Comparison of ENCODE assay signal across 26 cellular contexts in genomic region chr15:66756220-66756769, GRCh38. TPM values are rescaled to one million over a fixed set of nuclear protein-coding genes. Genes with fewer than 3 reads are reported as not detected.
DNase-seq lines count a peak whose midpoint lies in the region; ATAC-seq, FAIRE-seq and TF ChIP-seq lines count a peak whose summit lies in the region.
"Had no signal": no experiment of that assay in that cellular context is flagged by ENCODE, and none has a peak within 500 bp of the region (broad histone marks: within the 10 kb centered on the region; RNA-seq: fewer than 3 reads in every experiment).

No MANE protein-coding gene starts in this region.

- H3K36me3 ChIP-seq in K562 (ENCODE audit: control insufficient read depth, insufficient read depth, low read length): peaks cover 27% of the 10 kb centered on the region; the same call in 2 of the 3 replicates
- H3K36me3 ChIP-seq in mesenchymal stem cell (ENCODE audit: control insufficient read depth in 1 of 2, insufficient read depth in 2 of 2, low read depth in 1 of 2, low read length in 2 of 2): peaks cover 12 to 41% of the 10 kb centered on the region in 2 experiments
- peaks cover 0 to 7% (median 3%) of the 10 kb centered on the region in 5 donors for H3K36me3 ChIP-seq in subcutaneous abdominal adipose tissue (ENCODE audit: control insufficient read depth in 5 of 5, insufficient read depth in 5 of 5, low read length in 5 of 5)

- H3K4ac ChIP-seq in mesenchymal stem cell (ENCODE audit: low read depth in 1 of 2, low read length in 2 of 2): no peak overlapping the region

- BruUV-seq in K562 (replicated peaks; lab: Mats Ljungman, UMichigan): no TSS peak

- H3K23ac ChIP-seq in mesenchymal stem cell (ENCODE audit: low read length in 2 of 2): no peak overlapping the region

- no peak overlapping the region for H2AK5ac ChIP-seq in mesenchymal stem cell (ENCODE audit: low read length, severe bottlenecking)

- ATAC-seq in A549: no peak
- no peak for ATAC-seq in K562
- no peak for ATAC-seq in GM21360 (IDR thresholded peaks at IDR 0.05; ENCODE audit: unreplicated experiment)
- ATAC-seq: activated CD4-positive, alpha-beta T cell treated with anti-CD3 and anti-CD28 coated beads for 36 hours; GM12878; heart left ventricle had no signal

- TF ChIP-seq RAD21 in A549 (conservative IDR thresholded peaks at IDR 0.05 in 1 of 2, IDR thresholded peaks at IDR 0.05 in 1 of 2): no peak
- TF ChIP-seq RAD21 in K562 (CRISPR knock-in tag; conservative IDR thresholded peaks at IDR 0.05 in 1 of 2, IDR thresholded peaks at IDR 0.05 in 1 of 2): no peak

- H3K4me1 ChIP-seq in A549: peaks cover 76% of the 10 kb centered on the region
- H3K4me1 ChIP-seq in K562 (replicated peaks in 1 of 2; ENCODE audit: control insufficient read depth in 2 of 2, insufficient read depth in 2 of 2, low read length in 2 of 2): peaks cover 0 to 8% of the 10 kb centered on the region in 2 experiments; a peak in 3 of 5 replicates
- H3K4me1 ChIP-seq in mesenchymal stem cell (ENCODE audit: control insufficient read depth, insufficient read depth, low read depth, low read length): peaks cover 21% of the 10 kb centered on the region
- H3K4me1 ChIP-seq in subcutaneous abdominal adipose tissue (ENCODE audit: control insufficient read depth in 5 of 5, insufficient read depth in 5 of 5, low read length in 5 of 5): peaks cover 20 to 84% (median 83%) of the 10 kb centered on the region in 5 donors

- no peaks in the 10 kb centered on the region for H3K9me1 ChIP-seq in K562 (ENCODE audit: control insufficient read depth, insufficient read depth, low read length)

- H2AFZ ChIP-seq in K562 (ENCODE audit: low read depth, low read length) (no peak overlapping the region), mesenchymal stem cell (ENCODE audit: low read depth, low read length) (no peak overlapping the region)

- no peak for TF ChIP-seq POLR2A in A549 (IDR thresholded peaks at IDR 0.05; ENCODE audit: low read length)
- TF ChIP-seq POLR2A in K562 (conservative IDR thresholded peaks at IDR 0.05): no peak

- TF ChIP-seq CTCF in A549 (IDR thresholded peaks at IDR 0.05) (no peak), K562 (IDR thresholded peaks at IDR 0.05 in 2 of 3, conservative IDR thresholded peaks at IDR 0.05 in 1 of 3; ENCODE audit: insufficient read depth in 2 of 3, low read depth in 1 of 3, low read length in 3 of 3) (no peak)

- no peak overlapping the region for H3K14ac ChIP-seq in mesenchymal stem cell (ENCODE audit: low read length in 2 of 2)

- no peak overlapping the region for H3K4me2 ChIP-seq in A549
- no peak overlapping the region for H3K4me2 ChIP-seq in K562 (ENCODE audit: insufficient read depth, low read length)
- H3K4me2 ChIP-seq in mesenchymal stem cell (ENCODE audit: low read length, poor library complexity, severe bottlenecking): no peak overlapping the region
- H3K4me2 ChIP-seq: BLaER1 treated with 17β-estradiol and CSF1 and Interleukin-3, amounts not matched to agents 10 nM and 100 nM had no signal

- intact Hi-C loops in K562 (cut with micrococcal nuclease): no loop called here

- H3K18ac ChIP-seq in mesenchymal stem cell (ENCODE audit: low read depth in 1 of 2, low read length in 2 of 2): no peak overlapping the region

- peaks cover 21% of the 10 kb centered on the region for H3K79me1 ChIP-seq in mesenchymal stem cell (replicated peaks; ENCODE audit: low read length, poor library complexity, severe bottlenecking)

- in situ Hi-C loops in K562 (cut with MboI): no loop called here

- no peak overlapping the region for H2BK15ac ChIP-seq in mesenchymal stem cell (ENCODE audit: low read depth, poor library complexity, severe bottlenecking)

- FAIRE-seq in A549 (lab: Jason Lieb, UNC) (peak; percentile 49), K562 (lab: Jason Lieb, UNC) (no peak)
- FAIRE-seq: bronchial epithelial cell, GM12878 had no signal

- no peak overlapping the region for H2BK120ac ChIP-seq in mesenchymal stem cell (ENCODE audit: low read depth, low read length)

- POLR2A ChIA-PET in A549 (lab: Yijun Ruan, JAX) (no interaction called here), K562 (lab: Yijun Ruan, JAX) (interaction anchor here (1.3 kb wide), 1 partner anchor 12 kb away, joined by 3 read pairs; no protein-coding TSS in a partner anchor)

- H3K9me3 ChIP-seq in A549 (peaks cover 19% of the 10 kb centered on the region), K562 (replicated peaks; ENCODE audit: control insufficient read depth, insufficient read depth, low read depth, low read length) (peaks cover 17% of the 10 kb centered on the region), mesenchymal stem cell (ENCODE audit: control insufficient read depth, low read length) (peaks cover 11% of the 10 kb centered on the region), subcutaneous abdominal adipose tissue (ENCODE audit: control insufficient read depth in 5 of 5, low read length in 5 of 5) (peaks cover 0 to 11% (median 9%) of the 10 kb centered on the region in 5 donors)

- DNase-seq in A549 (ENCODE audit: low read depth in 1 of 2, low spot score in 1 of 2): no peak
- DNase-seq in K562 (ENCODE audit: extremely low read depth in 1 of 4, low spot score in 3 of 4): no peak
- no peak for DNase-seq in mesenchymal stem cell
- no peak for DNase-seq in NCI-H1436 treated with DMSO at 0.1 percent for 48 hours (lab: John Stamatoyannopoulos, UW)
- no peak for DNase-seq in NCI-H1105 treated with DMSO at 0.1 percent for 48 hours (lab: John Stamatoyannopoulos, UW)
- no peak for DNase-seq in HK-2 (ENCODE audit: unreplicated experiment)
- DNase-seq: activated CD4-positive, alpha-beta T cell treated with anti-CD3 and anti-CD28 coated beads for 36 hours; activated CD8-positive, alpha-beta memory T cell treated with anti-CD3 and anti-CD28 coated beads for 24 hours; activated T-cell treated with anti-CD3 and anti-CD28 coated beads, Interleukin-2, amount 50 U/mL, for 1 hour; amniotic stem cell; dorsolateral prefrontal cortex; H9; mesendoderm; naive B cell; NCI-H1092; NCI-H2029 treated with DMSO at 0.1 percent for 48 hours; NCI-H226; stimulated activated CD4-positive, alpha-beta T cell treated with anti-CD3 and anti-CD28 coated beads, Interleukin-15, amount 100 ng/mL, for 24 hours; T-helper 2 cell; trophoblast cell had no signal

- H3K27ac ChIP-seq in A549 (peak overlapping the region; percentile 4 to 94; a peak in 3 of 6 replicates), K562 (ENCODE audit: extremely low read depth, low read depth, low read length) (no peak overlapping the region), mesenchymal stem cell (ENCODE audit: low read length, poor library complexity, severe bottlenecking) (no peak overlapping the region), subcutaneous abdominal adipose tissue (ENCODE audit: low read depth, low read length) (peak overlapping the region; percentile 70)
- H3K27ac ChIP-seq: BLaER1 treated with 17β-estradiol and CSF1 and Interleukin-3, amounts not matched to agents 10 nM and 100 nM had no signal

- H4K91ac ChIP-seq in mesenchymal stem cell (ENCODE audit: low read length): no peak overlapping the region

- no peak for TF ChIP-seq EP300 in A549 (IDR thresholded peaks at IDR 0.05)
- no peak for TF ChIP-seq EP300 in K562 (IDR thresholded peaks at IDR 0.05; ENCODE audit: low read length)

- no peak overlapping the region for H2BK12ac ChIP-seq in mesenchymal stem cell (ENCODE audit: low read length in 2 of 2)

- H3K27me3 ChIP-seq in K562 (ENCODE audit: control insufficient read depth in 2 of 2, insufficient read depth in 2 of 2, low read length in 2 of 2): no peaks in the 10 kb centered on the region
- H3K27me3 ChIP-seq in mesenchymal stem cell (ENCODE audit: control insufficient read depth in 1 of 2, insufficient read depth in 1 of 2, low read length in 2 of 2): no peaks in the 10 kb centered on the region
- no peaks in the 10 kb centered on the region for H3K27me3 ChIP-seq in subcutaneous abdominal adipose tissue (ENCODE audit: control insufficient read depth in 5 of 5, insufficient read depth in 4 of 5, low read length in 5 of 5)
- H3K27me3 ChIP-seq: BLaER1 treated with 17β-estradiol and CSF1 and Interleukin-3, amounts not matched to agents 10 nM and 100 nM; heart left ventricle had no signal

- no peaks in the 10 kb centered on the region for H3K79me2 ChIP-seq in K562 (ENCODE audit: control insufficient read depth, insufficient read depth, low read length)

- CTCF ChIA-PET in A549 (lab: Yijun Ruan, JAX) (interaction anchor here (0.7 to 42.9 kb wide), 6 partner anchors 14 to 797 kb away, joined by 3 to 779 read pairs (median 15); partner anchors contain the start of gene SMAD6), K562 (lab: Yijun Ruan, JAX; ENCODE audit: low intra/inter-chr PET ratio) (no interaction called here)

- no peak overlapping the region for H2BK5ac ChIP-seq in mesenchymal stem cell (ENCODE audit: low read depth, low read length, poor library complexity, severe bottlenecking)

- WGBS in A549 (ENCODE audit: missing lambda C conversion rate): 82% methylated on average over 9 of the region's 9 CpGs
- 83% methylated on average over 9 of the region's 9 CpGs for WGBS in K562 (ENCODE audit: insufficient coverage, low coverage, missing lambda C conversion rate)
- WGBS in mesenchymal stem cell: 93% methylated on average over 9 of the region's 9 CpGs

- 0 out of 2 replicates have a peak, but pooled peaks cover 4% of the 10 kb centered on the region for H4K20me1 ChIP-seq in K562 (replicated peaks; ENCODE audit: control insufficient read depth, insufficient read depth, low read length)

- no peak overlapping the region for H4K8ac ChIP-seq in mesenchymal stem cell (ENCODE audit: low read length)

- H3K4me3 ChIP-seq in A549 (no peak overlapping the region), K562 (no peak overlapping the region), mesenchymal stem cell (ENCODE audit: insufficient read depth in 1 of 2, low read depth in 1 of 2, low read length in 2 of 2) (peak overlapping the region in 1 of 2 experiments; percentile 17), subcutaneous abdominal adipose tissue (ENCODE audit: low read depth in 1 of 5, low read length in 5 of 5) (no peak overlapping the region)
- H3K4me3 ChIP-seq: BLaER1 treated with 17β-estradiol and CSF1 and Interleukin-3, amounts not matched to agents 10 nM and 100 nM; dorsolateral prefrontal cortex; GM12878; heart left ventricle had no signal

- no peak overlapping the region for H3K9ac ChIP-seq in K562 (ENCODE audit: insufficient read depth in 1 of 2, low read depth in 2 of 2, low read length in 2 of 2)
- peak overlapping the region; percentile 69 for H3K9ac ChIP-seq in mesenchymal stem cell (ENCODE audit: low read length)
- peak overlapping the region in 1 of 5 donors; percentile 15 for H3K9ac ChIP-seq in subcutaneous abdominal adipose tissue (ENCODE audit: low read length in 5 of 5)
- H3K9ac ChIP-seq: BLaER1 treated with 17β-estradiol and CSF1 and Interleukin-3, amounts not matched to agents 10 nM and 100 nM had no signal

RNA-seq across cellular contexts. Expression of gene SMAD6, which starts 54.3 kb away (rescaled TPM):
- polyA plus RNA-seq in A549 (2011; rRNA removed): 9.6 and 14.0 TPM in 2 replicates
- polyA plus RNA-seq in A549 (2012; cell fraction: cytosol; rRNA removed): 41.3 and 55.8 TPM in 2 replicates
- polyA plus RNA-seq in A549 (2012; cell fraction: nucleus; rRNA removed): 173 and 184 TPM in 2 replicates
- polyA plus RNA-seq in A549 (2017; fragmentation: RNase III; extraction: RNeasy Plus Mini Kit Qiagen cat#74134 plus additional on column Dnase treatment): 40.5 to 46.7 TPM (median 46.6 TPM) in 3 replicates
- 29.1 and 38.4 TPM in 2 replicates for polyA minus RNA-seq in A549 (2011; rRNA and poly(A)+ RNA removed)
- total RNA-seq in K562 (2011; cell fraction: chromatin; rRNA removed; ENCODE audit: low replicate concordance): 54.6 and 73.2 TPM in 2 replicates
- total RNA-seq in K562 (2011; cell fraction: nucleolus; rRNA removed): 34.3 and 36.4 TPM in 2 replicates
- total RNA-seq in K562 (2011; cell fraction: nucleoplasm; rRNA removed): 49.6 and 69.7 TPM in 2 replicates
- total RNA-seq in K562 (2014; rRNA removed): 11.3 and 14.5 TPM in 2 replicates
- 1.7 and 2.5 TPM in 2 replicates for total RNA-seq in K562 (2014; rRNA removed; fragmentation: Illumina TruSeq; extraction: Trizol)
- 3.7 and 4.1 TPM in 2 replicates for total RNA-seq in K562 (2015; rRNA removed; fragmentation: Illumina TruSeq; extraction: Trizol)
- total RNA-seq in K562 (2021): 14.2 and 15.5 TPM in 2 replicates
- 5.3 and 9.2 TPM in 2 replicates for polyA plus RNA-seq in K562 (2011; rRNA removed)
- 4.6 and 10.2 TPM in 2 replicates for polyA plus RNA-seq in K562 (2011; cell fraction: cytosol; rRNA removed)
- polyA plus RNA-seq in K562 (2011; cell fraction: nucleus; rRNA removed): 10.8 and 14.0 TPM in 2 replicates
- polyA plus RNA-seq in K562 (2012): 7.4 and 21.2 TPM in 2 replicates
- polyA plus RNA-seq in K562 (2014; fragmentation: Illumina TruSeq; extraction: Trizol): 1.1 and 1.4 TPM in 2 replicates
- under 1 TPM; 0.10 to 0.13 TPM for polyA plus RNA-seq in K562 (2014; fragmentation: Nextera tagmentation; extraction: Ambion mirVana)
- polyA plus RNA-seq in K562 (2014; rRNA removed): 4.6 and 6.9 TPM in 2 replicates
- 7.7 and 9.1 TPM in 2 replicates for polyA minus RNA-seq in K562 (2011; rRNA and poly(A)+ RNA removed)
- polyA minus RNA-seq in K562 (2011; cell fraction: cytosol; rRNA and poly(A)+ RNA removed): 12.8 and 25.8 TPM in 2 replicates
- polyA minus RNA-seq in K562 (2011; cell fraction: nucleus; rRNA and poly(A)+ RNA removed): 13.9 and 32.1 TPM in 2 replicates
- 5.5 TPM for polyA plus RNA-seq in mesenchymal stem cell (2013, experiment 1 of 2)
- 5.6 TPM for polyA plus RNA-seq in mesenchymal stem cell (2013, experiment 2 of 2)

Comparison
In these comparisons a context has a peak if more than half of its experiments do, and no peak if none do; other contexts are left out.
1. H3K27ac ChIP-seq: peak in A549 (2 of 2) and subcutaneous abdominal adipose tissue (single experiment); none in K562 (single experiment) and mesenchymal stem cell (single experiment).
2. Of the 35 proteins assayed by ChIP-seq in both K562 and A549: peak only in K562: none; only in A549: MAFK; in both: none; in neither: 34.